24 cellular contexts compared by ENCODE assay signal in the genomic region with DNA sequence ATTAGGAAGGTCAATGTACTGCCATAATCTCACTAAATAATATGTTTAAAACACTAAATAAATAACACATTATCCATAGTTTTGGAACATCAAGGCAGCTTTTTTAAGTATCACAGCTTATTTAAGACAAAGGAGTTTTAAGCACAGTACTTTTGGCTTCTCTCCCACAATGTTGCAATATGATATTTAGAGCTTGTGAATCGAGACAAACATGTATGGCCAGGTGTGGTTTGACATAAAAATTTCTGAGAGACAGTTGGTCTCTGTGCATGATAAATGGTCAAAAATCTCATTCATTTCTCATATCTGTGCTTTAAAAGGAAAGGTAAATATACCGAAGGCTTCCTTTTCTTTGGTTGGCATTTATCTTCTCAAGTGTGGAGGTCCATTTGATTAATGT.
DNase-seq lines count a peak whose midpoint lies in the region; ATAC-seq and TF ChIP-seq lines count a peak whose summit lies in the region.
"Had no signal": no experiment of that assay in that cellular context is flagged by ENCODE, and none has a peak within 500 bp of the region (broad histone marks: within the 10 kb centered on the region; RNA-seq: fewer than 3 reads in every experiment).

No MANE protein-coding gene starts in this region.

- intact Hi-C loops in PC-3 (cut with micrococcal nuclease): no loop called here

- POLR2A ChIA-PET in PC-3 (lab: Charles Lee; ENCODE audit: unreplicated experiment): no interaction called here

- TF ChIP-seq CTCF in PC-3 (conservative IDR thresholded peaks at IDR 0.05; ENCODE audit: low read depth, low read length) (no peak), tibial nerve (IDR thresholded peaks at IDR 0.05) (no peak), suprapubic skin (IDR thresholded peaks at IDR 0.05) (no peak)

- TF ChIP-seq POLR2A in tibial nerve (IDR thresholded peaks at IDR 0.05): no peak
- TF ChIP-seq POLR2A in suprapubic skin (IDR thresholded peaks at IDR 0.05): no peak

- H3K79me2 ChIP-seq in PC-3 (ENCODE audit: low read length): no peaks in the 10 kb centered on the region
- H3K79me2 ChIP-seq: hepatocyte had no signal

- CTCF ChIA-PET in PC-3 (lab: Charles Lee): interaction anchor here (0.7 kb wide), 1 partner anchor 82 kb away, joined by 3 read pairs; no protein-coding TSS in a partner anchor

- peak overlapping the region; percentile 63 for H3K4me2 ChIP-seq in PC-3 (ENCODE audit: low read length)
- H3K4me2 ChIP-seq: hepatocyte had no signal

- H2AFZ ChIP-seq in PC-3 (ENCODE audit: low read length): no peak overlapping the region
- H2AFZ ChIP-seq: hepatocyte had no signal

- peaks cover 32% of the 10 kb centered on the region for H3K4me1 ChIP-seq in PC-3 (ENCODE audit: insufficient read depth, low read length)
- peaks cover 0 to 10% (median 0%) of the 10 kb centered on the region in 4 donors for H3K4me1 ChIP-seq in tibial nerve
- H3K4me1 ChIP-seq in suprapubic skin: peaks cover 38% of the 10 kb centered on the region

- no peak for TF ChIP-seq EP300 in tibial nerve (IDR thresholded peaks at IDR 0.05)
- TF ChIP-seq EP300 in suprapubic skin (IDR thresholded peaks at IDR 0.05): no peak

- H3F3A ChIP-seq in PC-3 (ENCODE audit: low read length, unreplicated experiment): peaks cover 13% of the 10 kb centered on the region

- H4K20me1 ChIP-seq in PC-3 (ENCODE audit: low read length): no peaks in the 10 kb centered on the region

- ATAC-seq in PC-3 (peak; percentile 8; the same call in 1 of the 2 replicates), GM21717 (IDR thresholded peaks at IDR 0.05; ENCODE audit: unreplicated experiment) (no peak)
- ATAC-seq: gastrocnemius medialis; left lobe of liver; naive thymus-derived CD4-positive, alpha-beta T cell had no signal

- no peaks in the 10 kb centered on the region for H3K27me3 ChIP-seq in PC-3 (ENCODE audit: low read length)
- H3K27me3 ChIP-seq in tibial nerve: no peaks in the 10 kb centered on the region
- no peaks in the 10 kb centered on the region for H3K27me3 ChIP-seq in suprapubic skin
- H3K27me3 ChIP-seq: gastrocnemius medialis, hepatocyte had no signal

- no peak overlapping the region for H3K9ac ChIP-seq in PC-3 (ENCODE audit: low read length)

- no peaks in the 10 kb centered on the region for H3K36me3 ChIP-seq in PC-3 (ENCODE audit: low read depth, low read length)
- H3K36me3 ChIP-seq in tibial nerve: no peaks in the 10 kb centered on the region
- H3K36me3 ChIP-seq in suprapubic skin: no peaks in the 10 kb centered on the region
- H3K36me3 ChIP-seq: gastrocnemius medialis had no signal

- 76 to 77% methylated on average over 2 of the region's 2 CpGs for WGBS in tibial nerve, 2 donors
- 42% methylated on average over 2 of the region's 2 CpGs for WGBS in suprapubic skin

- no peaks in the 10 kb centered on the region for H3K9me2 ChIP-seq in PC-3 (replicated peaks; ENCODE audit: low read length)

- H3K9me3 ChIP-seq in PC-3 (ENCODE audit: low read length) (no peaks in the 10 kb centered on the region), tibial nerve (no peaks in the 10 kb centered on the region), suprapubic skin (no peaks in the 10 kb centered on the region)
- H3K9me3 ChIP-seq: gastrocnemius medialis had no signal

- BruUV-seq in PC-3 (replicated peaks; lab: Mats Ljungman, UMichigan): no TSS peak

- H3K27ac ChIP-seq in PC-3 (ENCODE audit: low read length) (peak overlapping the region; percentile 84), tibial nerve (no peak overlapping the region), suprapubic skin (no peak overlapping the region)
- H3K27ac ChIP-seq: 22Rv1, gastrocnemius medialis, hepatocyte, skin epidermis had no signal

- H3K4me3 ChIP-seq in PC-3 (ENCODE audit: low read length) (no peak overlapping the region), tibial nerve (no peak overlapping the region), suprapubic skin (no peak overlapping the region)
- H3K4me3 ChIP-seq: gastrocnemius medialis, hepatocyte, skin epidermis had no signal

- DNase-seq in NCI-H2107 treated with DMSO at 0.1 percent for 48 hours (lab: John Stamatoyannopoulos, UW; ENCODE audit: unreplicated experiment): peak; percentile 55
- no peak for DNase-seq in NCI-H2107 (lab: John Stamatoyannopoulos, UW)
- DNase-seq in NCI-H146 (lab: John Stamatoyannopoulos, UW): peak; percentile 42
- peak; percentile 82 for DNase-seq in PC-3
- peak; percentile 22 for DNase-seq in myocyte (ENCODE audit: low read depth)
- DNase-seq in tibial nerve (ENCODE audit: low spot score in 2 of 2): no peak
- no peak for DNase-seq in suprapubic skin (ENCODE audit: low spot score in 2 of 2)
- DNase-seq: activated CD4-positive, alpha-beta T cell treated with anti-CD3 and anti-CD28 coated beads, Interleukin-2, amount 10 ng/mL, durations not matched to agents 24 days and 14 days; activated naive CD4-positive, alpha-beta T cell; activated T-cell treated with anti-CD3 and anti-CD28 coated beads, Interleukin-2, amount 50 U/mL, for 48 hours; CD8-positive, alpha-beta memory T cell; effector CD8-positive, alpha-beta T cell; gastrocnemius medialis; H7; Kasumi-1; naive thymus-derived CD4-positive, alpha-beta T cell; NCI-H1048; NCI-H446; stimulated activated CD4-positive, alpha-beta T cell treated with anti-CD3 and anti-CD28 coated beads, Interleukin-1b, Interleukin-23, amount 100 ng/mL, for 48 hours had no signal

Comparison
In these comparisons a context has a peak if more than half of its experiments do, and no peak if none do; other contexts are left out.
1. DNase-seq: peak in NCI-H2107 treated with DMSO at 0.1 percent for 48 hours (single experiment), NCI-H146 (single experiment), PC-3 (single experiment) and myocyte (single experiment); none in NCI-H2107 (single experiment), tibial nerve (0 of 2) and suprapubic skin (0 of 2).